Comparison of ENCODE assay signal across 24 cellular contexts in the genomic region with DNA sequence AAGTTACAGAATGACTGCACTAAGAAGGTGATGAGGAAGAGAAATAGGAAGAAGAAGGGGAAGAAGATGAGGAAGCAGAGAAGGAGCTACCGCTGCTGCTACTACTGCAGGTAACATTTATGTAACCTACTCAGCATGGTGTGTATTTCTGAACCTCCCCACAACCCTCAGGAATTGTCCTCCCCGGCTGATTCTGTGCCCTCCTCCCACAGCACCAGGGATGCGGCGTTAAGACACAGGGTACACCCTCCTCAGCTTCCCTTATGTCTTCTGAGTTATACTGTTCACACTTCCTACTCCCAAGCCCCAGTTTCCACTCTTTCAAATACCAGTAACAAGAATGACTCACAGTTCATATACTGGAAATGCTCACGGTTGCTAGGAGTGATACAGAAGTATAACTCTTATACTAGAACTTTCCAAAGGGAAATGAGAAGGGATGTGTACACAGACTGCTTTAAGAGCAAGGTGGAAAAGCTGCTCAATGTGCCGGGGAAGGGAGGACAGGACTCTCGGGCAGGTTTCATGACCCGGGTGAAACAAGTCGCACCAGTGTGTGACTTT.
"Had no signal": no experiment of that assay in that cellular context is flagged by ENCODE, and none has a peak within 500 bp of the region (broad histone marks: within the 10 kb centered on the region; RNA-seq: fewer than 3 reads in every experiment).

No MANE protein-coding gene starts in this region.

- H3K27ac Mint-ChIP-seq: activated CD4-positive, alpha-beta T cell treated with anti-CD3 and anti-CD28 coated beads for 36 hours; activated CD8-positive, alpha-beta memory T cell treated with anti-CD3 and anti-CD28 coated beads, Interleukin-2, amount 10 ng/mL, durations not matched to agents 7 days and 5 days; activated CD8-positive, alpha-beta T cell treated with anti-CD3 and anti-CD28 coated beads, Interleukin-2, amount 10 ng/mL, durations not matched to agents 7 days and 5 days; activated T-helper 2 cell treated with anti-CD3 and anti-CD28 coated beads, Interferon-gamma antibody, Interleukin-2, Interleukin-4, amounts not matched to agents 10 μg/mL and 5 μg/mL and 100 μg/mL, durations not matched to agents 14 hours and 24 hours and 36 hours; nephron; stimulated activated memory B cell treated with anti-CD40 and anti-IgM and Interleukin-4, amounts not matched to agents 10 μg/mL and 1 μg/mL and 100 μg/mL, for 72 hours had no signal

- H3K4me2 ChIP-seq: smooth muscle cell had no signal

- H3K4me3 ChIP-seq: colonic mucosa, pancreas, prostate gland, sigmoid colon, smooth muscle cell, stomach, tibial nerve had no signal

- H3K27ac ChIP-seq: colonic mucosa, pancreas, prostate gland, sigmoid colon, stomach, tibial nerve had no signal

- ATAC-seq: activated CD4-positive, alpha-beta T cell treated with anti-CD3 and anti-CD28 coated beads for 36 hours; activated CD8-positive, alpha-beta memory T cell treated with anti-CD3 and anti-CD28 coated beads, Interleukin-2, amount 10 ng/mL, durations not matched to agents 7 days and 5 days; activated CD8-positive, alpha-beta T cell treated with anti-CD3 and anti-CD28 coated beads, Interleukin-2, amount 10 ng/mL, durations not matched to agents 7 days and 5 days; left cardiac atrium; pancreas; stimulated activated memory B cell treated with anti-CD40 and anti-IgM and Interleukin-4, amounts not matched to agents 10 μg/mL and 1 μg/mL and 100 μg/mL, for 72 hours had no signal

- H3K36me3 Mint-ChIP-seq: stimulated activated memory B cell treated with anti-CD40 and anti-IgM and Interleukin-4, amounts not matched to agents 10 μg/mL and 1 μg/mL and 100 μg/mL, for 72 hours had no signal

- H3K9me3 ChIP-seq: colonic mucosa, pancreas, prostate gland had no signal

- DNase-seq: activated CD4-positive, alpha-beta T cell treated with anti-CD3 and anti-CD28 coated beads for 36 hours; activated CD4-positive, CD25-positive, alpha-beta regulatory T cell; activated CD8-positive, alpha-beta memory T cell treated with anti-CD3 and anti-CD28 coated beads, Interleukin-2, amount 10 ng/mL, durations not matched to agents 7 days and 5 days; activated CD8-positive, alpha-beta T cell treated with anti-CD3 and anti-CD28 coated beads, Interleukin-2, amount 10 ng/mL, durations not matched to agents 7 days and 5 days; activated naive CD4-positive, alpha-beta T cell; activated T-cell treated with anti-CD3 and anti-CD28 coated beads, Interleukin-2, amount 50 U/mL, for 48 hours; colonic mucosa; effector CD8-positive, alpha-beta T cell; erythroblast; foreskin melanocyte; left cardiac atrium; mammary epithelial cell; pancreas; sigmoid colon; stimulated activated CD4-positive, alpha-beta T cell treated with anti-CD3 and anti-CD28 coated beads, Interleukin-1b, Interleukin-23, amount 100 ng/mL, for 48 hours; stimulated activated CD4-positive, alpha-beta T cell treated with anti-CD3 and anti-CD28 coated beads, Interleukin-4, amount 100 ng/mL, for 4 hours; stimulated activated CD8-positive, alpha-beta memory T cell treated with anti-CD3 and anti-CD28 coated beads, Interleukin-4, amount 100 ng/mL, for 48 hours; stomach had no signal

- H3K27me3 ChIP-seq: colonic mucosa, pancreas, sigmoid colon, stomach, tibial nerve had no signal

- H3K4me3 Mint-ChIP-seq: activated CD4-positive, alpha-beta T cell treated with anti-CD3 and anti-CD28 coated beads for 36 hours; activated CD8-positive, alpha-beta memory T cell treated with anti-CD3 and anti-CD28 coated beads, Interleukin-2, amount 10 ng/mL, durations not matched to agents 7 days and 5 days; activated CD8-positive, alpha-beta T cell treated with anti-CD3 and anti-CD28 coated beads, Interleukin-2, amount 10 ng/mL, durations not matched to agents 7 days and 5 days; nephron; stimulated activated memory B cell treated with anti-CD40 and anti-IgM and Interleukin-4, amounts not matched to agents 10 μg/mL and 1 μg/mL and 100 μg/mL, for 72 hours had no signal

- H3K27me3 Mint-ChIP-seq: activated CD8-positive, alpha-beta memory T cell treated with anti-CD3 and anti-CD28 coated beads, Interleukin-2, amount 10 ng/mL, durations not matched to agents 7 days and 5 days; stimulated activated memory B cell treated with anti-CD40 and anti-IgM and Interleukin-4, amounts not matched to agents 10 μg/mL and 1 μg/mL and 100 μg/mL, for 72 hours had no signal

- H3K4me1 Mint-ChIP-seq: activated CD4-positive, alpha-beta T cell treated with anti-CD3 and anti-CD28 coated beads for 36 hours; activated CD8-positive, alpha-beta memory T cell treated with anti-CD3 and anti-CD28 coated beads, Interleukin-2, amount 10 ng/mL, durations not matched to agents 7 days and 5 days; stimulated activated memory B cell treated with anti-CD40 and anti-IgM and Interleukin-4, amounts not matched to agents 10 μg/mL and 1 μg/mL and 100 μg/mL, for 72 hours had no signal

- H3K4me1 ChIP-seq: colonic mucosa, pancreas, prostate gland, sigmoid colon, stomach, tibial nerve had no signal

- H3K36me3 ChIP-seq: colonic mucosa, pancreas, prostate gland, sigmoid colon, stomach, tibial nerve had no signal
